Comparison of ENCODE assay signal across 9 cellular contexts in the genomic region with DNA sequence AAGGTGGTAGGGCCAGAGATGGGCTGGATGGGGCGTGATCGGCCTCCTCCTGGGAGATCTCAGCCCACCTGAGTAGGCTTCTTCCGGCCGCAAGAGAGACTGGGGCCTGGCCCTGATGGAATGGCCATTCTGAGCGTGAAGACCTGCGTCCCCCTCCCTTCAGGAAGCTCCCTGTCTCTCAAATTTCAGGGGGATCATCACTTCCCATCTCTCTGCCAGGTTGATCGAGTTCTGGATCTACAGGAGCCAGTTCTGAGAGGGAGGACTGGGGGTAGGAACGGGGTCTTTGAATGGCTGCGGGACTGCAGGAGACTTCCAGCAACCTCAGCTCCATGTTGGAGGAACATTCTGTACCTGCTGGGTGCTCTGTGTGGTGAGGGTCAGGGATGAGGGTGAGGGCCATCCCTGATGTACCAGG. TPM values are rescaled to one million over a fixed set of nuclear protein-coding genes. Genes with fewer than 3 reads are reported as not detected.
A peak's percentile ranks its signal among the peaks of the same experiment; 100 is the strongest.
DNase-seq lines count a peak whose midpoint lies in the region; ATAC-seq, FAIRE-seq and TF ChIP-seq lines count a peak whose summit lies in the region.
"Had no signal": no experiment of that assay in that cellular context is flagged by ENCODE, and none has a peak within 500 bp of the region (broad histone marks: within the 10 kb centered on the region; RNA-seq: fewer than 3 reads in every experiment).

No MANE protein-coding gene starts in this region.

- peak overlapping the region; percentile 84 for H3K27ac ChIP-seq in HUES6 (ENCODE audit: low read depth, low read length)
- H3K27ac ChIP-seq: epithelial cell of prostate had no signal

- H3K27me3 ChIP-seq in HUES6 (ENCODE audit: control insufficient read depth, insufficient read depth, low read length) (peaks cover 17% of the 10 kb centered on the region), bronchial epithelial cell (ENCODE audit: control insufficient read depth, insufficient read depth, low read length) (no peaks in the 10 kb centered on the region)

- H3K27ac Mint-ChIP-seq in naive B cell: peak overlapping the region; percentile 80 to 84 (median 82)

- no peaks in the 10 kb centered on the region for H3K9me3 Mint-ChIP-seq in naive B cell

- H3K27me3 Mint-ChIP-seq in naive B cell: no peaks in the 10 kb centered on the region

- H3K4me3 ChIP-seq in AG04449 (ENCODE audit: low read depth, low read length) (peak overlapping the region; percentile 54), HUES6 (ENCODE audit: low read depth, low read length) (peak overlapping the region; percentile 70), bronchial epithelial cell (ENCODE audit: low read depth, low read length) (peak overlapping the region; percentile 41)

- ATAC-seq in naive B cell (ENCODE audit: low read depth in 2 of 2): no peak
- no peak for ATAC-seq in HG03196 (IDR thresholded peaks at IDR 0.05; ENCODE audit: unreplicated experiment)

- no peak for FAIRE-seq in bronchial epithelial cell (lab: Jason Lieb, UNC)

- no peak for TF ChIP-seq CTCF in AG04449 (IDR thresholded peaks at IDR 0.05; ENCODE audit: insufficient read depth, low read length, missing control alignments)
- TF ChIP-seq CTCF in bronchial epithelial cell (IDR thresholded peaks at IDR 0.05; ENCODE audit: insufficient read depth, low read length, severe bottlenecking): no peak

- peak overlapping the region; percentile 75 to 94 (median 86) for H3K4me3 Mint-ChIP-seq in naive B cell

- no peaks in the 10 kb centered on the region for H3K9me3 ChIP-seq in HUES6 (ENCODE audit: control insufficient read depth, insufficient read depth, low read depth, low read length)

- H3K4me1 ChIP-seq in HUES6 (ENCODE audit: control insufficient read depth, insufficient read depth, low read length): peaks cover 15% of the 10 kb centered on the region

- peak overlapping the region; percentile 71 for H3K9ac ChIP-seq in HUES6 (ENCODE audit: low read length)

- POLR2A ChIA-PET in AG04449 (lab: Yijun Ruan, JAX): no interaction called here

- CTCF ChIA-PET in AG04449 (lab: Yijun Ruan, JAX): interaction anchor here (1.1 to 18.6 kb wide), 3 partner anchors 14 to 22 kb away, joined by 3 to 450 read pairs (median 7); a partner anchor contains a TSS

- DNase-seq in AG04449 (ENCODE audit: low read depth, low spot score) (no peak), bronchial epithelial cell (ENCODE audit: low read depth) (no peak), naive B cell (no peak), AG08395 (ENCODE audit: low spot score) (no peak), NCI-H524 treated with DMSO at 0.1 percent for 48 hours (lab: John Stamatoyannopoulos, UW) (no peak)
- no peak for DNase-seq in stimulated activated CD4-positive, alpha-beta T cell treated with anti-CD3 and anti-CD28 coated beads, Interleukin-4, amount 100 ng/mL, for 4 hours

- H3K4me1 Mint-ChIP-seq in naive B cell: peaks cover 19 to 75% (median 48%) of the 10 kb centered on the region in 3 donors

- H3K36me3 ChIP-seq in HUES6 (ENCODE audit: control insufficient read depth, insufficient read depth, low read length): no peaks in the 10 kb centered on the region
- no peaks in the 10 kb centered on the region for H3K36me3 ChIP-seq in bronchial epithelial cell (ENCODE audit: control insufficient read depth, insufficient read depth, low read length)

- no peaks in the 10 kb centered on the region for H3K36me3 Mint-ChIP-seq in naive B cell

RNA-seq across cellular contexts. Expression of a gene that starts 9.3 kb away (rescaled TPM):
- total RNA-seq in bronchial epithelial cell: 0.26 and 0.38 TPM in 2 replicates
- under 1 TPM in 2 of 6 donors, not detected in 4; 0.19 to 0.21 TPM for polyA plus RNA-seq in naive B cell (ENCODE audit: low read depth in 6 of 6)

RNA-seq across cellular contexts. Expression of a gene that starts 25.9 kb away (rescaled TPM):
- not detected in 2 replicates for total RNA-seq in bronchial epithelial cell
- not detected for polyA plus RNA-seq in naive B cell (ENCODE audit: low read depth in 6 of 6)

RNA-seq across cellular contexts. Expression of a gene that starts 26.1 kb away (rescaled TPM):
- total RNA-seq in bronchial epithelial cell: 26.6 and 30.7 TPM in 2 replicates
- polyA plus RNA-seq in naive B cell (ENCODE audit: low read depth in 6 of 6): 100 to 1,000 TPM in 3 of 6 donors, 10 to 100 TPM in 3; 71.8 to 181 (median 95.9) TPM

RNA-seq across cellular contexts. Expression of a gene that starts 27.1 kb away (rescaled TPM):
- 79.8 and 83.1 TPM in 2 replicates for total RNA-seq in bronchial epithelial cell
- polyA plus RNA-seq in naive B cell (ENCODE audit: low read depth in 6 of 6): 10 to 100 TPM; 48.1 to 62.4 (median 52.3) TPM

RNA-seq across cellular contexts. Expression of a gene that starts 35.0 kb away (rescaled TPM):
- 5.8 and 6.1 TPM in 2 replicates for total RNA-seq in bronchial epithelial cell
- 1 to 10 TPM in 1 of 6 donors, under 1 TPM in 3, not detected in 2; 0.15 to 2.0 (median 0.31) TPM for polyA plus RNA-seq in naive B cell (ENCODE audit: low read depth in 6 of 6)
